In genomic region chr17:43015579-43015978, GRCh38 we compare ENCODE assay signal across 12 cellular contexts. TPM values are rescaled to one million over a fixed set of nuclear protein-coding genes. Genes with fewer than 3 reads are reported as not detected.
A peak's percentile ranks its signal among the peaks of the same experiment; 100 is the strongest.
DNase-seq lines count a peak whose midpoint lies in the region; FAIRE-seq and TF ChIP-seq lines count a peak whose summit lies in the region.
"Had no signal": no experiment of that assay in that cellular context is flagged by ENCODE, and none has a peak within 500 bp of the region (broad histone marks: within the 10 kb centered on the region; RNA-seq: fewer than 3 reads in every experiment).

No MANE protein-coding gene starts in this region.

- H2BK120ac ChIP-seq in mesenchymal stem cell (ENCODE audit: low read depth, low read length): no peak overlapping the region

- H3K36me3 ChIP-seq in PC-9 (ENCODE audit: low read depth) (peaks cover 22% of the 10 kb centered on the region), endothelial cell of umbilical vein (ENCODE audit: control insufficient read depth in 2 of 2, extremely low read depth in 1 of 2, insufficient read depth in 2 of 2, low read length in 2 of 2) (peaks cover 3 to 34% of the 10 kb centered on the region in 2 experiments), mesenchymal stem cell (ENCODE audit: control insufficient read depth in 1 of 2, insufficient read depth in 2 of 2, low read depth in 1 of 2, low read length in 2 of 2) (peaks cover 65 to 88% of the 10 kb centered on the region in 2 experiments), suprapubic skin (peaks cover 33% of the 10 kb centered on the region), smooth muscle cell (ENCODE audit: low read depth) (no peaks in the 10 kb centered on the region)

- TF ChIP-seq EP300 in suprapubic skin (IDR thresholded peaks at IDR 0.05): no peak

- H3F3A ChIP-seq in PC-9 (ENCODE audit: insufficient read depth, low read depth): peaks cover 32% of the 10 kb centered on the region
- H3F3A ChIP-seq in smooth muscle cell (ENCODE audit: low read depth): peaks cover 5% of the 10 kb centered on the region

- WGBS in mesenchymal stem cell: 65% methylated on average over 5 of the region's 9 CpGs
- WGBS in suprapubic skin: 59% methylated on average over 9 of the region's 9 CpGs
- WGBS in smooth muscle cell (ENCODE audit: low lambda C conversion rate): 94% methylated on average over 8 of the region's 9 CpGs

- peaks cover 18% of the 10 kb centered on the region for H3K79me2 ChIP-seq in PC-9 (ENCODE audit: low read depth)
- peaks cover 26% of the 10 kb centered on the region for H3K79me2 ChIP-seq in endothelial cell of umbilical vein (ENCODE audit: control insufficient read depth, insufficient read depth, low read length)
- H3K79me2 ChIP-seq in smooth muscle cell (ENCODE audit: low read depth): peaks cover 17% of the 10 kb centered on the region

- H3K4me2 ChIP-seq in PC-9: no peak overlapping the region
- no peak overlapping the region for H3K4me2 ChIP-seq in endothelial cell of umbilical vein (ENCODE audit: insufficient read depth, low read length)
- no peak overlapping the region for H3K4me2 ChIP-seq in mesenchymal stem cell (ENCODE audit: low read length, poor library complexity, severe bottlenecking)
- no peak overlapping the region for H3K4me2 ChIP-seq in smooth muscle cell

- H3K9me3 Mint-ChIP-seq in activated naive CD4-positive, alpha-beta T cell treated with anti-CD3 and anti-CD28 coated beads for 36 hours: no peaks in the 10 kb centered on the region

- H3K36me3 Mint-ChIP-seq in activated naive CD4-positive, alpha-beta T cell treated with anti-CD3 and anti-CD28 coated beads for 36 hours (ENCODE audit: low read depth): peaks cover 7% of the 10 kb centered on the region

- no peak overlapping the region for H3K27ac Mint-ChIP-seq in activated naive CD4-positive, alpha-beta T cell treated with anti-CD3 and anti-CD28 coated beads for 36 hours

- no peak overlapping the region for H3K14ac ChIP-seq in mesenchymal stem cell (ENCODE audit: low read length in 2 of 2)

- H3K9ac ChIP-seq in endothelial cell of umbilical vein (replicated peaks; ENCODE audit: extremely low read depth, insufficient read depth, low read length): no peak overlapping the region
- peak overlapping the region; percentile 56 for H3K9ac ChIP-seq in mesenchymal stem cell (ENCODE audit: low read length)
- H3K9ac ChIP-seq in smooth muscle cell (ENCODE audit: low read depth): no peak overlapping the region

- TF ChIP-seq CTCF in PC-9 (conservative IDR thresholded peaks at IDR 0.05) (no peak), endothelial cell of umbilical vein (IDR thresholded peaks at IDR 0.05; ENCODE audit: extremely low read depth in 1 of 2, insufficient read depth in 1 of 2, low read depth in 1 of 2, low read length in 2 of 2) (no peak), suprapubic skin (IDR thresholded peaks at IDR 0.05) (no peak), smooth muscle cell (IDR thresholded peaks at IDR 0.05; ENCODE audit: borderline replicate concordance, insufficient read depth, poor library complexity, severe bottlenecking) (no peak)

- TF ChIP-seq POLR2A in endothelial cell of umbilical vein (IDR thresholded peaks at IDR 0.05; ENCODE audit: low read depth, low read length): peak; percentile 30
- no peak for TF ChIP-seq POLR2A in suprapubic skin (IDR thresholded peaks at IDR 0.05)

- H3K27ac ChIP-seq in PC-9: no peak overlapping the region
- peak overlapping the region; percentile 14 for H3K27ac ChIP-seq in endothelial cell of umbilical vein (ENCODE audit: insufficient read depth, low read depth, low read length)
- H3K27ac ChIP-seq in mesenchymal stem cell (ENCODE audit: low read length, poor library complexity, severe bottlenecking): no peak overlapping the region
- peak overlapping the region; percentile 57 for H3K27ac ChIP-seq in suprapubic skin
- H3K27ac ChIP-seq in smooth muscle cell (ENCODE audit: low read depth): no peak overlapping the region

- no peak overlapping the region for H3K4me3 Mint-ChIP-seq in activated naive CD4-positive, alpha-beta T cell treated with anti-CD3 and anti-CD28 coated beads for 36 hours

- CTCF ChIA-PET in PC-9 (lab: Charles Lee): no interaction called here
- CTCF ChIA-PET in endothelial cell of umbilical vein (lab: Charles Lee): interaction anchor here (1.3 kb wide), 1 partner anchor 9 kb away, joined by 6 read pairs; the partner anchor contains the start of gene IFI35
- CTCF ChIA-PET in activated naive CD4-positive, alpha-beta T cell treated with anti-CD3 and anti-CD28 coated beads for 36 hours (lab: Charles Lee): no interaction called here

- no peaks in the 10 kb centered on the region for H3K9me1 ChIP-seq in endothelial cell of umbilical vein (replicated peaks; ENCODE audit: control insufficient read depth, extremely low read depth, insufficient read depth, low read length)

- dilution Hi-C loops in endothelial cell of umbilical vein (cut with MboI; ENCODE audit: extremely low pct_ligation_motif_present, low sequenced_read_pairs): no loop called here

- no peak overlapping the region for H3K23ac ChIP-seq in mesenchymal stem cell (ENCODE audit: low read length in 2 of 2)

- H3K4me1 Mint-ChIP-seq in activated naive CD4-positive, alpha-beta T cell treated with anti-CD3 and anti-CD28 coated beads for 36 hours (ENCODE audit: low read depth): peaks cover 17% of the 10 kb centered on the region

- H2AFZ ChIP-seq in PC-9 (no peak overlapping the region), endothelial cell of umbilical vein (ENCODE audit: low read depth, low read length) (no peak overlapping the region), mesenchymal stem cell (ENCODE audit: low read depth, low read length) (no peak overlapping the region), smooth muscle cell (ENCODE audit: low read depth) (no peak overlapping the region)

- H3K27me3 ChIP-seq in PC-9 (ENCODE audit: insufficient read depth, low read depth) (no peaks in the 10 kb centered on the region), endothelial cell of umbilical vein (ENCODE audit: control insufficient read depth in 2 of 2, insufficient read depth in 2 of 2, low read length in 2 of 2) (no peaks in the 10 kb centered on the region), mesenchymal stem cell (ENCODE audit: control insufficient read depth in 1 of 2, insufficient read depth in 1 of 2, low read length in 2 of 2) (no peaks in the 10 kb centered on the region), suprapubic skin (no peaks in the 10 kb centered on the region), smooth muscle cell (ENCODE audit: low read depth) (no peaks in the 10 kb centered on the region)

- no peak overlapping the region for H2BK5ac ChIP-seq in mesenchymal stem cell (ENCODE audit: low read depth, low read length, poor library complexity, severe bottlenecking)

- no peaks in the 10 kb centered on the region for H3K27me3 Mint-ChIP-seq in activated naive CD4-positive, alpha-beta T cell treated with anti-CD3 and anti-CD28 coated beads for 36 hours (ENCODE audit: low read depth)

- no peak overlapping the region for H2BK12ac ChIP-seq in mesenchymal stem cell (ENCODE audit: low read length in 2 of 2)

- H3K4me3 ChIP-seq in PC-9 (no peak overlapping the region), endothelial cell of umbilical vein (replicated peaks in 1 of 3; ENCODE audit: insufficient read depth in 1 of 3, low read depth in 1 of 3, low read length in 3 of 3) (no peak overlapping the region), mesenchymal stem cell (ENCODE audit: insufficient read depth in 1 of 2, low read depth in 1 of 2, low read length in 2 of 2) (peak overlapping the region in 1 of 2 experiments; percentile 12), suprapubic skin (no peak overlapping the region), smooth muscle cell (no peak overlapping the region)

- no peaks in the 10 kb centered on the region for H3K9me3 ChIP-seq in PC-9 (ENCODE audit: insufficient read depth, low read depth)
- H3K9me3 ChIP-seq in endothelial cell of umbilical vein (replicated peaks; ENCODE audit: control insufficient read depth, insufficient read depth, low read length): no peaks in the 10 kb centered on the region
- H3K9me3 ChIP-seq in mesenchymal stem cell (ENCODE audit: control insufficient read depth, low read length): no peaks in the 10 kb centered on the region
- no peaks in the 10 kb centered on the region for H3K9me3 ChIP-seq in suprapubic skin
- H3K9me3 ChIP-seq in smooth muscle cell (replicated peaks; ENCODE audit: low read depth): no peaks in the 10 kb centered on the region

- peak overlapping the region; percentile 12 for H4K8ac ChIP-seq in mesenchymal stem cell (ENCODE audit: low read length)

- POLR2A ChIA-PET in PC-9 (lab: Charles Lee; ENCODE audit: unreplicated experiment) (no interaction called here), endothelial cell of umbilical vein (lab: Charles Lee) (no interaction called here)

- H3K4ac ChIP-seq in mesenchymal stem cell (ENCODE audit: low read depth in 1 of 2, low read length in 2 of 2): no peak overlapping the region

- H3K9me2 ChIP-seq in PC-9 (ENCODE audit: insufficient read depth): no peaks in the 10 kb centered on the region

- no peak overlapping the region for H4K91ac ChIP-seq in mesenchymal stem cell (ENCODE audit: low read length)

- H3K4me1 ChIP-seq in PC-9 (replicated peaks; ENCODE audit: insufficient read depth): peaks cover 24% of the 10 kb centered on the region
- peaks cover 37% of the 10 kb centered on the region for H3K4me1 ChIP-seq in endothelial cell of umbilical vein (ENCODE audit: control insufficient read depth, extremely low read depth, insufficient read depth, low read length)
- peaks cover 25% of the 10 kb centered on the region for H3K4me1 ChIP-seq in mesenchymal stem cell (ENCODE audit: control insufficient read depth, insufficient read depth, low read depth, low read length)
- H3K4me1 ChIP-seq in suprapubic skin: peaks cover 80% of the 10 kb centered on the region
- H3K4me1 ChIP-seq in smooth muscle cell (ENCODE audit: low read depth): peaks cover 6% of the 10 kb centered on the region

- FAIRE-seq in endothelial cell of umbilical vein (lab: Jason Lieb, UNC): peak; percentile 77
- FAIRE-seq: D721Med, frontal cortex, GM12892 had no signal

- H3K79me1 ChIP-seq in mesenchymal stem cell (replicated peaks; ENCODE audit: low read length, poor library complexity, severe bottlenecking): peaks cover 33% of the 10 kb centered on the region

- no peak overlapping the region for H2BK15ac ChIP-seq in mesenchymal stem cell (ENCODE audit: low read depth, poor library complexity, severe bottlenecking)

- H4K20me1 ChIP-seq in PC-9 (ENCODE audit: insufficient read depth) (no peaks in the 10 kb centered on the region; the same call in 1 of the 2 replicates), endothelial cell of umbilical vein (replicated peaks; ENCODE audit: control insufficient read depth, extremely low read depth, insufficient read depth, low read length) (no peaks in the 10 kb centered on the region), smooth muscle cell (ENCODE audit: low read depth) (peaks cover 42% of the 10 kb centered on the region)

- H3K18ac ChIP-seq in mesenchymal stem cell (ENCODE audit: low read depth in 1 of 2, low read length in 2 of 2): no peak overlapping the region

- no peak overlapping the region for H2AK5ac ChIP-seq in mesenchymal stem cell (ENCODE audit: low read length, severe bottlenecking)

- BruUV-seq in PC-9 (replicated peaks; lab: Mats Ljungman, UMichigan) (TSS peak; percentile 19), endothelial cell of umbilical vein (replicated peaks; lab: Mats Ljungman, UMichigan) (no TSS peak)

- DNase-seq in PC-9 (no peak), endothelial cell of umbilical vein (ENCODE audit: low read depth, low spot score) (peak; percentile 44), mesenchymal stem cell (no peak), suprapubic skin (ENCODE audit: low spot score in 2 of 2) (peak in 1 of 2 donors; percentile 78), smooth muscle cell (lab: John Stamatoyannopoulos, UW; ENCODE audit: unreplicated experiment) (no peak), NCI-H2227 (lab: John Stamatoyannopoulos, UW; ENCODE audit: unreplicated experiment) (no peak), foreskin melanocyte (no peak)
- DNase-seq in activated naive CD4-positive, alpha-beta T cell treated with anti-CD3 and anti-CD28 coated beads for 36 hours: no peak
- DNase-seq: T-helper 1 cell had no signal

- intact Hi-C loops in PC-9 (cut with micrococcal nuclease; ENCODE audit: unreplicated experiment) (no loop called here), endothelial cell of umbilical vein (cut with micrococcal nuclease) (no loop called here)
- intact Hi-C loops in activated naive CD4-positive, alpha-beta T cell treated with anti-CD3 and anti-CD28 coated beads for 36 hours (cut with micrococcal nuclease): no loop called here

RNA-seq across cellular contexts. Expression of gene VAT1, which starts 6.6 kb away (rescaled TPM):
- 212 and 220 TPM in 2 replicates for total RNA-seq in PC-9 (2021)
- total RNA-seq in endothelial cell of umbilical vein: 482 and 487 TPM in 2 replicates
- polyA plus RNA-seq in endothelial cell of umbilical vein: 339 and 370 TPM in 2 replicates
- 350 and 373 TPM in 2 replicates for polyA plus RNA-seq in endothelial cell of umbilical vein (2011; cell fraction: cytosol; rRNA removed)
- 171 and 172 TPM in 2 replicates for polyA plus RNA-seq in endothelial cell of umbilical vein (2011; cell fraction: nucleus; rRNA removed)
- 681 and 716 TPM in 2 replicates for polyA plus RNA-seq in endothelial cell of umbilical vein (2012)
- 606 and 665 TPM in 2 replicates for polyA minus RNA-seq in endothelial cell of umbilical vein
- polyA minus RNA-seq in endothelial cell of umbilical vein (2011; cell fraction: cytosol; rRNA and poly(A)+ RNA removed): 77.7 TPM
- polyA minus RNA-seq in endothelial cell of umbilical vein (2011; cell fraction: nucleus; rRNA and poly(A)+ RNA removed): 61.4 and 67.8 TPM in 2 replicates
- polyA plus RNA-seq in mesenchymal stem cell (2013, experiment 1 of 2): 775 TPM
- polyA plus RNA-seq in mesenchymal stem cell (2013, experiment 2 of 2): 762 TPM
- 100 to 1,000 TPM; 125 to 234 (median 188) TPM for total RNA-seq in suprapubic skin
- total RNA-seq in smooth muscle cell: 146 and 174 TPM in 2 replicates
- polyA plus RNA-seq in smooth muscle cell: 218 and 229 TPM in 2 replicates
- 10 to 100 TPM; 32.6 to 34.7 TPM for total RNA-seq in activated naive CD4-positive, alpha-beta T cell treated with anti-CD3 and anti-CD28 coated beads for 36 hours

RNA-seq across cellular contexts. Expression of gene IFI35, which starts 9.0 kb away (rescaled TPM):
- total RNA-seq in PC-9 (2021) (19.7 and 22.1 TPM in 2 replicates), endothelial cell of umbilical vein (9.4 and 11.1 TPM in 2 replicates), suprapubic skin (10 to 100 TPM in 3 of 4 donors, 1 to 10 TPM in 1; 9.0 to 18.0 (median 13.7) TPM), smooth muscle cell (1.5 and 1.9 TPM in 2 replicates)
- polyA plus RNA-seq in endothelial cell of umbilical vein (22.5 and 23.5 TPM in 2 replicates), smooth muscle cell (6.3 and 7.4 TPM in 2 replicates)
- 17.1 and 17.9 TPM in 2 replicates for polyA plus RNA-seq in endothelial cell of umbilical vein (2011; cell fraction: cytosol; rRNA removed)
- polyA plus RNA-seq in endothelial cell of umbilical vein (2011; cell fraction: nucleus; rRNA removed): 13.8 and 14.5 TPM in 2 replicates
- 8.8 and 9.0 TPM in 2 replicates for polyA plus RNA-seq in endothelial cell of umbilical vein (2012)
- 11.0 and 11.7 TPM in 2 replicates for polyA minus RNA-seq in endothelial cell of umbilical vein
- 11.2 TPM for polyA minus RNA-seq in endothelial cell of umbilical vein (2011; cell fraction: cytosol; rRNA and poly(A)+ RNA removed)
- polyA minus RNA-seq in endothelial cell of umbilical vein (2011; cell fraction: nucleus; rRNA and poly(A)+ RNA removed): 4.4 and 5.2 TPM in 2 replicates
- polyA plus RNA-seq in mesenchymal stem cell (2013, experiment 1 of 2): 27.4 TPM
- polyA plus RNA-seq in mesenchymal stem cell (2013, experiment 2 of 2): 24.5 TPM
- total RNA-seq in activated naive CD4-positive, alpha-beta T cell treated with anti-CD3 and anti-CD28 coated beads for 36 hours: 10 to 100 TPM; 43.9 to 50.5 TPM

RNA-seq across cellular contexts. Expression of gene RND2, which starts 9.5 kb away (rescaled TPM):
- total RNA-seq in PC-9 (2021): 0.26 and 0.43 TPM in 2 replicates
- total RNA-seq in endothelial cell of umbilical vein: 0.53 and 0.97 TPM in 2 replicates
- polyA plus RNA-seq in endothelial cell of umbilical vein: 0.60 and 0.81 TPM in 2 replicates
- 0.48 and 0.52 TPM in 2 replicates for polyA plus RNA-seq in endothelial cell of umbilical vein (2011; cell fraction: cytosol; rRNA removed)
- 0.22 and 0.31 TPM in 2 replicates for polyA plus RNA-seq in endothelial cell of umbilical vein (2011; cell fraction: nucleus; rRNA removed)
- polyA plus RNA-seq in endothelial cell of umbilical vein (2012): 0.55 and 0.82 TPM in 2 replicates
- 0.19 and 0.39 TPM in 2 replicates for polyA minus RNA-seq in endothelial cell of umbilical vein
- not detected for polyA minus RNA-seq in endothelial cell of umbilical vein (2011; cell fraction: cytosol; rRNA and poly(A)+ RNA removed)
- not detected in 2 replicates for polyA minus RNA-seq in endothelial cell of umbilical vein (2011; cell fraction: nucleus; rRNA and poly(A)+ RNA removed)
- 1.1 TPM for polyA plus RNA-seq in mesenchymal stem cell (2013, experiment 1 of 2)
- 1.2 TPM for polyA plus RNA-seq in mesenchymal stem cell (2013, experiment 2 of 2)
- total RNA-seq in suprapubic skin: 1 to 10 TPM in 3 of 4 donors, under 1 TPM in 1; 0.79 to 2.1 (median 1.8) TPM
- 0.27 and 0.81 TPM in 2 replicates for total RNA-seq in smooth muscle cell
- 1.1 and 1.7 TPM in 2 replicates for polyA plus RNA-seq in smooth muscle cell
- total RNA-seq in activated naive CD4-positive, alpha-beta T cell treated with anti-CD3 and anti-CD28 coated beads for 36 hours: not detected

RNA-seq across cellular contexts. Expression of gene RPL27, which starts 17.4 kb away (rescaled TPM):
- total RNA-seq in PC-9 (2021) (593 and 950 TPM in 2 replicates), endothelial cell of umbilical vein (1,014 and 1,102 TPM in 2 replicates), suprapubic skin (1,000 to 10,000 TPM in 3 of 4 donors, 100 to 1,000 TPM in 1; 968 to 1,986 (median 1,251) TPM), smooth muscle cell (1,947 and 2,084 TPM in 2 replicates)
- polyA plus RNA-seq in endothelial cell of umbilical vein (2,467 and 2,620 TPM in 2 replicates), smooth muscle cell (963 and 994 TPM in 2 replicates)
- 4,890 and 5,080 TPM in 2 replicates for polyA plus RNA-seq in endothelial cell of umbilical vein (2011; cell fraction: cytosol; rRNA removed)
- 1,058 and 1,799 TPM in 2 replicates for polyA plus RNA-seq in endothelial cell of umbilical vein (2011; cell fraction: nucleus; rRNA removed)
- 2,952 and 3,928 TPM in 2 replicates for polyA plus RNA-seq in endothelial cell of umbilical vein (2012)
- polyA minus RNA-seq in endothelial cell of umbilical vein: 1,135 and 1,329 TPM in 2 replicates
- 601 TPM for polyA minus RNA-seq in endothelial cell of umbilical vein (2011; cell fraction: cytosol; rRNA and poly(A)+ RNA removed)
- 149 and 293 TPM in 2 replicates for polyA minus RNA-seq in endothelial cell of umbilical vein (2011; cell fraction: nucleus; rRNA and poly(A)+ RNA removed)
- 5,075 TPM for polyA plus RNA-seq in mesenchymal stem cell (2013, experiment 1 of 2)
- polyA plus RNA-seq in mesenchymal stem cell (2013, experiment 2 of 2): 4,888 TPM
- total RNA-seq in activated naive CD4-positive, alpha-beta T cell treated with anti-CD3 and anti-CD28 coated beads for 36 hours: 1,000 to 10,000 TPM; 1,974 to 2,033 TPM

RNA-seq across cellular contexts. Expression of gene RUNDC1, which starts 35.2 kb away (rescaled TPM):
- total RNA-seq in PC-9 (2021) (12.7 and 13.8 TPM in 2 replicates), endothelial cell of umbilical vein (11.7 and 12.0 TPM in 2 replicates), suprapubic skin (10 to 100 TPM; 13.9 to 18.9 (median 16.2) TPM), smooth muscle cell (8.2 and 9.3 TPM in 2 replicates)
- polyA plus RNA-seq in endothelial cell of umbilical vein (7.3 and 9.2 TPM in 2 replicates), smooth muscle cell (15.7 and 19.2 TPM in 2 replicates)
- polyA plus RNA-seq in endothelial cell of umbilical vein (2011; cell fraction: cytosol; rRNA removed): 7.5 and 7.8 TPM in 2 replicates
- 9.2 and 9.5 TPM in 2 replicates for polyA plus RNA-seq in endothelial cell of umbilical vein (2011; cell fraction: nucleus; rRNA removed)
- 8.1 and 8.9 TPM in 2 replicates for polyA plus RNA-seq in endothelial cell of umbilical vein (2012)
- 11.6 and 13.4 TPM in 2 replicates for polyA minus RNA-seq in endothelial cell of umbilical vein
- 5.4 TPM for polyA minus RNA-seq in endothelial cell of umbilical vein (2011; cell fraction: cytosol; rRNA and poly(A)+ RNA removed)
- polyA minus RNA-seq in endothelial cell of umbilical vein (2011; cell fraction: nucleus; rRNA and poly(A)+ RNA removed): 7.1 and 8.8 TPM in 2 replicates
- polyA plus RNA-seq in mesenchymal stem cell (2013, experiment 1 of 2): 6.8 TPM
- 7.1 TPM for polyA plus RNA-seq in mesenchymal stem cell (2013, experiment 2 of 2)
- total RNA-seq in activated naive CD4-positive, alpha-beta T cell treated with anti-CD3 and anti-CD28 coated beads for 36 hours: 1 to 10 TPM; 5.9 to 6.5 TPM

Comparison
In these comparisons a context has a peak if more than half of its experiments do, and no peak if none do; other contexts are left out.
1. H3K27ac ChIP-seq: peak in endothelial cell of umbilical vein (single experiment) and suprapubic skin (single experiment); none in PC-9 (single experiment), mesenchymal stem cell (single experiment) and smooth muscle cell (single experiment).